In genomic region chr7:95440394-95441038, GRCh38 we compare ENCODE assay signal across 1 cellular context.
TF ChIP-seq lines count a peak whose summit lies in the region.

No MANE protein-coding gene starts in this region.

TF ChIP-seq in HepG2, 621 proteins besides CTCF, POLR2A, EP300 and RAD21 (continued from another document and continues in another):
- TF ChIP-seq ERF (CRISPR knock-in tag; IDR thresholded peaks at IDR 0.05) (peak; percentile 53), HIVEP1 (CRISPR knock-in tag; IDR thresholded peaks at IDR 0.05) (no peak), RBM22 (optimal IDR thresholded peaks at IDR 0.05; ENCODE audit: low read length) (peak; percentile 17), WIZ (CRISPR knock-in tag; IDR thresholded peaks at IDR 0.05) (peak; percentile 85; the same call in 1 of the 2 replicates), RBM39 (IDR thresholded peaks at IDR 0.05; ENCODE audit: low read depth, low read length, poor library complexity, severe bottlenecking) (no peak), ZBTB3 (CRISPR knock-in tag; IDR thresholded peaks at IDR 0.05; ENCODE audit: borderline replicate concordance, low read depth) (no peak), ZNF484 (CRISPR knock-in tag; IDR thresholded peaks at IDR 0.05; ENCODE audit: borderline replicate concordance, low read depth) (no peak), FOXA3 (CRISPR knock-in tag; IDR thresholded peaks at IDR 0.05) (peak; percentile 97), ZNF556 (CRISPR knock-in tag; IDR thresholded peaks at IDR 0.05; ENCODE audit: borderline replicate concordance) (peak; percentile 43; the same call in 1 of the 2 replicates), ATF1 (CRISPR knock-in tag; IDR thresholded peaks at IDR 0.05) (peak; percentile 64; the same call in 1 of the 2 replicates), MATR3 (CRISPR knock-in tag; IDR thresholded peaks at IDR 0.05) (no peak), ARID5B (CRISPR knock-in tag; IDR thresholded peaks at IDR 0.05) (peak; percentile 99), MAZ (IDR thresholded peaks at IDR 0.05; ENCODE audit: borderline replicate concordance, low read depth, low read length) (no peak), MAZ (CRISPR knock-in tag; IDR thresholded peaks at IDR 0.05; ENCODE audit: low read depth) (0 out of 2 replicates have a peak, but pooled peaks have one; percentile 32), PHF8 (CRISPR knock-in tag; IDR thresholded peaks at IDR 0.05) (peak; percentile 23), ZNF782 (CRISPR knock-in tag; IDR thresholded peaks at IDR 0.05; ENCODE audit: borderline replicate concordance) (no peak), JUND (CRISPR knock-in tag; IDR thresholded peaks at IDR 0.05) (0 out of 2 replicates have a peak, but pooled peaks have one; percentile 36), FOXK1 (CRISPR knock-in tag; IDR thresholded peaks at IDR 0.05; ENCODE audit: borderline replicate concordance, low read depth) (peak; percentile 90), ASH2L (IDR thresholded peaks at IDR 0.05; ENCODE audit: insufficient read length, low read depth, low read length) (peak; percentile 86), SYNCRIP (IDR thresholded peaks at IDR 0.05; ENCODE audit: insufficient read depth, low read depth, low read length) (no peak), ZFP37 (CRISPR knock-in tag; IDR thresholded peaks at IDR 0.05; ENCODE audit: borderline replicate concordance) (no peak), ZSCAN21 (CRISPR knock-in tag; IDR thresholded peaks at IDR 0.05; ENCODE audit: borderline replicate concordance) (0 out of 2 replicates have a peak, but pooled peaks have one; percentile 17), IRX3 (CRISPR knock-in tag; IDR thresholded peaks at IDR 0.05; ENCODE audit: borderline replicate concordance, low read depth) (0 out of 2 replicates have a peak, but pooled peaks have one; percentile 21), ZNF205 (CRISPR knock-in tag; IDR thresholded peaks at IDR 0.05) (peak; percentile 74; the same call in 1 of the 2 replicates), ZNF331 (CRISPR knock-in tag; IDR thresholded peaks at IDR 0.05) (peak; percentile 95), ZMAT3 (CRISPR knock-in tag; conservative IDR thresholded peaks at IDR 0.05) (peak; percentile 45; the same call in 1 of the 2 replicates), GLI4 (CRISPR knock-in tag; IDR thresholded peaks at IDR 0.05; ENCODE audit: borderline replicate concordance) (no peak), GATAD1 (CRISPR knock-in tag; IDR thresholded peaks at IDR 0.05) (no peak; the same call in 1 of the 2 replicates), CBX5 (CRISPR knock-in tag; IDR thresholded peaks at IDR 0.05; ENCODE audit: borderline replicate concordance) (0 out of 2 replicates have a peak, but pooled peaks have one; percentile 65), TBP (CRISPR knock-in tag; IDR thresholded peaks at IDR 0.05) (no peak), ZNF569 (CRISPR knock-in tag; IDR thresholded peaks at IDR 0.05; ENCODE audit: borderline replicate concordance) (0 out of 2 replicates have a peak, but pooled peaks have one; percentile 44), KDM6A (CRISPR knock-in tag; IDR thresholded peaks at IDR 0.05; ENCODE audit: low read depth) (peak; percentile 97), CEBPB (IDR thresholded peaks at IDR 0.05; ENCODE audit: borderline replicate concordance, low read depth, low read length) (peak; percentile 94), ZNF775 (CRISPR knock-in tag; IDR thresholded peaks at IDR 0.05; ENCODE audit: borderline replicate concordance) (no peak), SIX1 (CRISPR knock-in tag; IDR thresholded peaks at IDR 0.05; ENCODE audit: borderline replicate concordance) (peak; percentile 71; the same call in 1 of the 2 replicates), ZSCAN5A (CRISPR knock-in tag; IDR thresholded peaks at IDR 0.05; ENCODE audit: borderline replicate concordance) (peak; percentile 77; the same call in 1 of the 2 replicates), ZFP62 (CRISPR knock-in tag; IDR thresholded peaks at IDR 0.05) (no peak), KDM3A (CRISPR knock-in tag; IDR thresholded peaks at IDR 0.05; ENCODE audit: low read depth) (0 out of 2 replicates have a peak, but pooled peaks have one; percentile 52), ZFAT (CRISPR knock-in tag; conservative IDR thresholded peaks at IDR 0.05) (no peak), CREM (IDR thresholded peaks at IDR 0.05) (peak; percentile 91), CREM (CRISPR knock-in tag; IDR thresholded peaks at IDR 0.05) (no peak), SPEN (CRISPR knock-in tag; IDR thresholded peaks at IDR 0.05; ENCODE audit: low read depth) (0 out of 2 replicates have a peak, but pooled peaks have one; percentile 3), SALL2 (CRISPR knock-in tag; IDR thresholded peaks at IDR 0.05) (no peak), TEAD3 (CRISPR knock-in tag; optimal IDR thresholded peaks at IDR 0.05; ENCODE audit: borderline replicate concordance) (peak; percentile 89), TFAP4 (IDR thresholded peaks at IDR 0.05; ENCODE audit: borderline replicate concordance, low read depth) (peak; percentile 26; the same call in 1 of the 2 replicates), ZMYM4 (CRISPR knock-in tag; IDR thresholded peaks at IDR 0.05) (peak; percentile 65; the same call in 1 of the 2 replicates), MZF1 (CRISPR knock-in tag; IDR thresholded peaks at IDR 0.05; ENCODE audit: borderline replicate concordance) (no peak), NKX3-1 (CRISPR knock-in tag; IDR thresholded peaks at IDR 0.05) (peak; percentile 35; the same call in 1 of the 2 replicates), ZBTB38 (CRISPR knock-in tag; IDR thresholded peaks at IDR 0.05) (no peak), ZBTB7B (CRISPR knock-in tag; IDR thresholded peaks at IDR 0.05) (peak; percentile 78), KLF16 (CRISPR knock-in tag; IDR thresholded peaks at IDR 0.05) (peak in 1 of 2 experiments; percentile 80; a peak in 2 of 4 replicates), GABPB1 (CRISPR knock-in tag; IDR thresholded peaks at IDR 0.05) (no peak), DPF2 (CRISPR knock-in tag; IDR thresholded peaks at IDR 0.05; ENCODE audit: borderline replicate concordance, low read depth) (peak; percentile 98), THAP11 (CRISPR knock-in tag; IDR thresholded peaks at IDR 0.05) (peak; percentile 60), ZNF296 (CRISPR knock-in tag; conservative IDR thresholded peaks at IDR 0.05) (no peak), CBFB (CRISPR knock-in tag; IDR thresholded peaks at IDR 0.05) (peak; percentile 85), POLR2G (IDR thresholded peaks at IDR 0.05; ENCODE audit: low read depth, low read length) (no peak), MIER3 (CRISPR knock-in tag; IDR thresholded peaks at IDR 0.05; ENCODE audit: borderline replicate concordance) (peak; percentile 93; the same call in 1 of the 2 replicates), FOXP1 (IDR thresholded peaks at IDR 0.05) (no peak), FOXP1 (CRISPR knock-in tag; IDR thresholded peaks at IDR 0.05) (peak; percentile 93)
- TF ChIP-seq, protein P1, sequence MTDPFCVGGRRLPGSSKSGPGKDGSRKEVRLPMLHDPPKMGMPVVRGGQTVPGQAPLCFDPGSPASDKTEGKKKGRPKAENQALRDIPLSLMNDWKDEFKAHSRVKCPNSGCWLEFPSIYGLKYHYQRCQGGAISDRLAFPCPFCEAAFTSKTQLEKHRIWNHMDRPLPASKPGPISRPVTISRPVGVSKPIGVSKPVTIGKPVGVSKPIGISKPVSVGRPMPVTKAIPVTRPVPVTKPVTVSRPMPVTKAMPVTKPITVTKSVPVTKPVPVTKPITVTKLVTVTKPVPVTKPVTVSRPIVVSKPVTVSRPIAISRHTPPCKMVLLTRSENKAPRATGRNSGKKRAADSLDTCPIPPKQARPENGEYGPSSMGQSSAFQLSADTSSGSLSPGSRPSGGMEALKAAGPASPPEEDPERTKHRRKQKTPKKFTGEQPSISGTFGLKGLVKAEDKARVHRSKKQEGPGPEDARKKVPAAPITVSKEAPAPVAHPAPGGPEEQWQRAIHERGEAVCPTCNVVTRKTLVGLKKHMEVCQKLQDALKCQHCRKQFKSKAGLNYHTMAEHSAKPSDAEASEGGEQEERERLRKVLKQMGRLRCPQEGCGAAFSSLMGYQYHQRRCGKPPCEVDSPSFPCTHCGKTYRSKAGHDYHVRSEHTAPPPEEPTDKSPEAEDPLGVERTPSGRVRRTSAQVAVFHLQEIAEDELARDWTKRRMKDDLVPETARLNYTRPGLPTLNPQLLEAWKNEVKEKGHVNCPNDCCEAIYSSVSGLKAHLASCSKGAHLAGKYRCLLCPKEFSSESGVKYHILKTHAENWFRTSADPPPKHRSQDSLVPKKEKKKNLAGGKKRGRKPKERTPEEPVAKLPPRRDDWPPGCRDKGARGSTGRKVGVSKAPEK (CRISPR knock-in tag; IDR thresholded peaks at IDR 0.05; ENCODE audit: borderline replicate concordance): 0 out of 2 replicates have a peak, but pooled peaks have one; percentile 23
- TF ChIP-seq, protein P2, sequence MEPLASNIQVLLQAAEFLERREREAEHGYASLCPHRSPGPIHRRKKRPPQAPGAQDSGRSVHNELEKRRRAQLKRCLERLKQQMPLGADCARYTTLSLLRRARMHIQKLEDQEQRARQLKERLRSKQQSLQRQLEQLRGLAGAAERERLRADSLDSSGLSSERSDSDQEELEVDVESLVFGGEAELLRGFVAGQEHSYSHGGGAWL (CRISPR knock-in tag; IDR thresholded peaks at IDR 0.05): no peak
- TF ChIP-seq, protein P3, sequence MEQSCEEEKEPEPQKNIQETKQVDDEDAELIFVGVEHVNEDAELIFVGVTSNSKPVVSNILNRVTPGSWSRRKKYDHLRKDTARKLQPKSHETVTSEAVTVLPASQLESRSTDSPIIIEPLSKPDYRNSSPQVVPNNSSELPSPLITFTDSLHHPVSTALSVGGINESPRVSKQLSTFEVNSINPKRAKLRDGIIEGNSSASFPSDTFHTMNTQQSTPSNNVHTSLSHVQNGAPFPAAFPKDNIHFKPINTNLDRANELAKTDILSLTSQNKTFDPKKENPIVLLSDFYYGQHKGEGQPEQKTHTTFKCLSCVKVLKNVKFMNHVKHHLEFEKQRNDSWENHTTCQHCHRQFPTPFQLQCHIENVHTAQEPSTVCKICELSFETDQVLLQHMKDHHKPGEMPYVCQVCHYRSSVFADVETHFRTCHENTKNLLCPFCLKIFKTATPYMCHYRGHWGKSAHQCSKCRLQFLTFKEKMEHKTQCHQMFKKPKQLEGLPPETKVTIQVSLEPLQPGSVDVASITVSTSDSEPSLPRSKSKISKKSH (CRISPR knock-in tag; IDR thresholded peaks at IDR 0.05; ENCODE audit: borderline replicate concordance): no peak
- TF ChIP-seq, protein P4, sequence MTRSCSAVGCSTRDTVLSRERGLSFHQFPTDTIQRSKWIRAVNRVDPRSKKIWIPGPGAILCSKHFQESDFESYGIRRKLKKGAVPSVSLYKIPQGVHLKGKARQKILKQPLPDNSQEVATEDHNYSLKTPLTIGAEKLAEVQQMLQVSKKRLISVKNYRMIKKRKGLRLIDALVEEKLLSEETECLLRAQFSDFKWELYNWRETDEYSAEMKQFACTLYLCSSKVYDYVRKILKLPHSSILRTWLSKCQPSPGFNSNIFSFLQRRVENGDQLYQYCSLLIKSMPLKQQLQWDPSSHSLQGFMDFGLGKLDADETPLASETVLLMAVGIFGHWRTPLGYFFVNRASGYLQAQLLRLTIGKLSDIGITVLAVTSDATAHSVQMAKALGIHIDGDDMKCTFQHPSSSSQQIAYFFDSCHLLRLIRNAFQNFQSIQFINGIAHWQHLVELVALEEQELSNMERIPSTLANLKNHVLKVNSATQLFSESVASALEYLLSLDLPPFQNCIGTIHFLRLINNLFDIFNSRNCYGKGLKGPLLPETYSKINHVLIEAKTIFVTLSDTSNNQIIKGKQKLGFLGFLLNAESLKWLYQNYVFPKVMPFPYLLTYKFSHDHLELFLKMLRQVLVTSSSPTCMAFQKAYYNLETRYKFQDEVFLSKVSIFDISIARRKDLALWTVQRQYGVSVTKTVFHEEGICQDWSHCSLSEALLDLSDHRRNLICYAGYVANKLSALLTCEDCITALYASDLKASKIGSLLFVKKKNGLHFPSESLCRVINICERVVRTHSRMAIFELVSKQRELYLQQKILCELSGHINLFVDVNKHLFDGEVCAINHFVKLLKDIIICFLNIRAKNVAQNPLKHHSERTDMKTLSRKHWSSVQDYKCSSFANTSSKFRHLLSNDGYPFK (CRISPR knock-in tag; IDR thresholded peaks at IDR 0.05; ENCODE audit: borderline replicate concordance): no peak
